In genomic region chr14:61750708-61751474, GRCh38 we compare ENCODE assay signal across 8 cellular contexts.
A peak's percentile ranks its signal among the peaks of the same experiment; 100 is the strongest.
DNase-seq lines count a peak whose midpoint lies in the region; ATAC-seq and FAIRE-seq lines count a peak whose summit lies in the region.

No MANE protein-coding gene starts in this region.

- ATAC-seq in HG02938 (IDR thresholded peaks at IDR 0.05; ENCODE audit: unreplicated experiment): peak; percentile 80
- ATAC-seq in memory B cell (ENCODE audit: low read depth): peak; percentile 95

- H3K27me3 Mint-ChIP-seq in memory B cell: no peaks in the 10 kb centered on the region

- peaks cover 5% of the 10 kb centered on the region for H3K36me3 Mint-ChIP-seq in memory B cell

- H3K9me3 Mint-ChIP-seq in memory B cell: no peaks in the 10 kb centered on the region

- peak overlapping the region; percentile 89 for H3K4me3 Mint-ChIP-seq in memory B cell

- peak overlapping the region; percentile 85 for H3K27ac Mint-ChIP-seq in memory B cell

- no peaks in the 10 kb centered on the region for H3K27me3 ChIP-seq in effector memory CD4-positive, alpha-beta T cell (replicated peaks; ENCODE audit: control insufficient read depth, insufficient read depth, low read length, poor library complexity, severe bottlenecking)

- H3K4me1 Mint-ChIP-seq in memory B cell: peaks cover 19% of the 10 kb centered on the region

- H3K4me1 ChIP-seq in effector memory CD4-positive, alpha-beta T cell (ENCODE audit: control insufficient read depth, insufficient read depth, low read length, poor library complexity, severe bottlenecking): no peaks in the 10 kb centered on the region

- no peaks in the 10 kb centered on the region for H3K9me3 ChIP-seq in effector memory CD4-positive, alpha-beta T cell (ENCODE audit: control insufficient read depth, low read length)

- H3K27ac ChIP-seq in effector memory CD4-positive, alpha-beta T cell (ENCODE audit: insufficient read depth, low read length, poor library complexity, severe bottlenecking): peak overlapping the region; percentile 42

- DNase-seq in GM18507 (ENCODE audit: extremely low spot score, insufficient read length, low read depth) (peak; percentile 77), NCI-H345 treated with DMSO at 0.1 percent for 48 hours (lab: John Stamatoyannopoulos, UW; ENCODE audit: unreplicated experiment) (peak; percentile 20), memory B cell (ENCODE audit: low spot score in 2 of 2) (peak; percentile 67 to 77), NCI-H1694 (lab: John Stamatoyannopoulos, UW) (no peak)
- DNase-seq in activated CD8-positive, alpha-beta memory T cell treated with anti-CD3 and anti-CD28 coated beads for 1 hour (ENCODE audit: extremely low read depth in 1 of 2, low read depth in 1 of 2): peak; percentile 27 to 65
- peak; percentile 62 to 69 (median 63) for DNase-seq in effector memory CD4-positive, alpha-beta T cell
- peak; percentile 54 for DNase-seq in stimulated activated CD8-positive, alpha-beta memory T cell treated with anti-CD3 and anti-CD28 coated beads, Interleukin-15, amount 100 ng/mL, for 24 hours (ENCODE audit: low read depth)

- H3K36me3 ChIP-seq in effector memory CD4-positive, alpha-beta T cell (ENCODE audit: control insufficient read depth, insufficient read depth, low read length): peaks cover 22% of the 10 kb centered on the region

- peak; percentile 98 for FAIRE-seq in GM18507 (lab: Jason Lieb, UNC)

- peak overlapping the region; percentile 45 for H3K4me3 ChIP-seq in effector memory CD4-positive, alpha-beta T cell (ENCODE audit: insufficient read depth, low read depth, low read length, poor library complexity, severe bottlenecking)
